8 cellular contexts compared by ENCODE assay signal in the genomic region with DNA sequence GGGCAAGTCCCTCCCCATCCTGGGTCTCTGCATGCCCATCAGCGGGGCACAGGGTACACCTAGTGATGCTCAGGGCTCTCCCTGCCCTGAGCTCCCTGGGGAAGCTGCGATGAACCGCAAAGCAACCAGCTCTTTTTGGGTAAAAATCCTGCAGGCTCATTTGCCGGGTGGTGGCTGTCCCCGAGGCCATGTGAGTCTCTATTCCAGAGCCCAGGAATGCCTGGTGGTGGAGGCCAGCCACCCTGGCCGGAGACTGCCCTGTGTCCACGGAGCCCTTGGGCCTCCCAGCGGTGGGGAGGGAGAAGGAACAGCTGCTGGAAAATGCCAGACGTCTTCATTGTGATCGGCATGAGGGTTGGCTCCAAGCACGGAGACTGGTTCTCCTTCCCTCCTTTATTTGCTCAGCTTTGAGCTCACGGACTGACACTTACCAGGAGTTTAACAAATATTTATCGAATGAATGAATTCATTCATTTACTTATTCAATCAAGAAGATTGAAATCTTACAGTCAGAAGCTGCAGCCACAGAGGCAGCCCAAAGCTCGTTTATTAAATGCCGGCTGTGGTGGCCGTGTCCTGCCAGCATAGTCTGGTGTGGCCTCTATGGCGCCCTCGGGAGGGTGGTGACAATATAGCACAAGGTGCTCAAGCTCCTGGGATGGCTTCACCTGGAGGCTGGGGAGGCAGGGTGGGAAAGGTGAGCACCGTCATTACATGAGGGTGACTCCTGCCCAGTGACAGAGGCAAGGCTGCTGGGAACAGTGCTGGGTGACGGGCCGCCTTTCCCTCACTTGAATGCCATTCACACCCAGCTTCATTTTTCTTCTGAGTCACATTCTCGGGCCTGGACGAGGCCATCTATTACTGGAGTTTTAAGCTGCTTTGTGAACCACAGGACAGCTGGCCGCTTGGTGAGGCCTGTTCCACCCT. TPM values are rescaled to one million over a fixed set of nuclear protein-coding genes. Genes with fewer than 3 reads are reported as not detected.
DNase-seq lines count a peak whose midpoint lies in the region; ATAC-seq and TF ChIP-seq lines count a peak whose summit lies in the region.

No MANE protein-coding gene starts in this region.

- H3K79me2 ChIP-seq in DOHH2 (ENCODE audit: control insufficient read depth, low read length) (no peaks in the 10 kb centered on the region), Loucy (ENCODE audit: insufficient read depth, low read length) (no peaks in the 10 kb centered on the region)

- no peak overlapping the region for H2AFZ ChIP-seq in Loucy (ENCODE audit: low read length)

- no peaks in the 10 kb centered on the region for H3K36me3 Mint-ChIP-seq in brain

- H3K4me3 ChIP-seq in DOHH2 (ENCODE audit: low read length) (no peak overlapping the region), Loucy (ENCODE audit: low read length, poor library complexity, severe bottlenecking) (no peak overlapping the region), liver (ENCODE audit: low read depth in 1 of 3, low read length in 3 of 3) (no peak overlapping the region)

- 34% methylated on average over 24 of the region's 24 CpGs for WGBS in liver

- DNase-seq in ecto neural progenitor cell (ENCODE audit: low spot score), result no peak
- no peak for DNase-seq in omental fat pad (ENCODE audit: low spot score)
- DNase-seq in NCI-H2107 treated with DMSO at 0.1 percent for 48 hours (lab: John Stamatoyannopoulos, UW; ENCODE audit: unreplicated experiment), result no peak
- no peak for DNase-seq in LoVo (ENCODE audit: low spot score)

- H3K4me1 ChIP-seq in DOHH2 (ENCODE audit: control insufficient read depth, low read length) (no peaks in the 10 kb centered on the region), Loucy (ENCODE audit: insufficient read depth, low read length, poor library complexity, severe bottlenecking) (no peaks in the 10 kb centered on the region), liver (ENCODE audit: control insufficient read depth in 4 of 4, insufficient read depth in 4 of 4, low read length in 3 of 4) (peaks cover 0 to 13% (median 2%) of the 10 kb centered on the region in 4 donors)

- H3K27ac Mint-ChIP-seq in brain, result peak overlapping the region in 3 of 5 experiments; percentile 54 to 81 (median 66)

- H3K4me2 ChIP-seq in DOHH2 (ENCODE audit: low read length), result no peak overlapping the region
- no peak overlapping the region for H3K4me2 ChIP-seq in Loucy (ENCODE audit: low read depth, low read length, poor library complexity, severe bottlenecking)

- no peak overlapping the region for H3K9ac ChIP-seq in Loucy (ENCODE audit: low read depth, low read length, poor library complexity, severe bottlenecking)
- peak overlapping the region in 1 of 2 donors; percentile 18 for H3K9ac ChIP-seq in liver (ENCODE audit: low read depth in 1 of 2, low read length in 2 of 2)

- peak; percentile 89 to 92 for TF ChIP-seq RAD21 in liver (IDR thresholded peaks at IDR 0.05)

- no peaks in the 10 kb centered on the region for H3F3A ChIP-seq in DOHH2 (ENCODE audit: control insufficient read depth, insufficient read depth)
- no peaks in the 10 kb centered on the region for H3F3A ChIP-seq in Loucy (ENCODE audit: low read depth)

- H3K27me3 Mint-ChIP-seq in brain, result peaks cover 4% of the 10 kb centered on the region

- TF ChIP-seq CTCF in DOHH2 (IDR thresholded peaks at IDR 0.05; ENCODE audit: low read depth, low read length, poor library complexity, severe bottlenecking), result peak; percentile 32
- TF ChIP-seq CTCF in Loucy (conservative IDR thresholded peaks at IDR 0.05; ENCODE audit: low read length), result peak; percentile 41
- peak; percentile 18 to 51 for TF ChIP-seq CTCF in brain (conservative IDR thresholded peaks at IDR 0.05)
- TF ChIP-seq CTCF in liver (IDR thresholded peaks at IDR 0.05; ENCODE audit: low read depth, low read length, missing input control), result peak; percentile 78
- no peak for TF ChIP-seq CTCF in omental fat pad (IDR thresholded peaks at IDR 0.05)

- peaks cover 0 to 8% (median 0%) of the 10 kb centered on the region in 5 experiments for H3K9me3 Mint-ChIP-seq in brain

- H3K36me3 ChIP-seq in DOHH2 (ENCODE audit: control insufficient read depth, low read length) (no peaks in the 10 kb centered on the region), Loucy (ENCODE audit: insufficient read depth, low read length) (no peaks in the 10 kb centered on the region), liver (ENCODE audit: control insufficient read depth in 4 of 4, insufficient read depth in 3 of 4, low read depth in 1 of 4, low read length in 3 of 4) (no peaks in the 10 kb centered on the region)

- no peak for ATAC-seq in omental fat pad (ENCODE audit: low FRiP score)

- H3K9me3 ChIP-seq in DOHH2 (ENCODE audit: control insufficient read depth, insufficient read depth, low read length) (no peaks in the 10 kb centered on the region), Loucy (ENCODE audit: insufficient read depth, low read depth, low read length) (no peaks in the 10 kb centered on the region), liver (ENCODE audit: control insufficient read depth in 4 of 4, low read length in 3 of 4) (no peaks in the 10 kb centered on the region)

- H3K4me3 Mint-ChIP-seq in brain, result no peak overlapping the region

- no peak overlapping the region for H3K27ac ChIP-seq in DOHH2 (ENCODE audit: low read depth, low read length)
- H3K27ac ChIP-seq in liver (ENCODE audit: low read depth in 1 of 2, low read length in 2 of 2), result peak overlapping the region; percentile 57 to 62

- H3K9me2 ChIP-seq in DOHH2 (replicated peaks; ENCODE audit: control insufficient read depth, low read length), result no peaks in the 10 kb centered on the region
- no peaks in the 10 kb centered on the region for H3K9me2 ChIP-seq in Loucy (replicated peaks; ENCODE audit: low read depth, low read length)

- no peaks in the 10 kb centered on the region for H3K27me3 ChIP-seq in DOHH2 (ENCODE audit: control insufficient read depth, low read length)
- H3K27me3 ChIP-seq in Loucy (ENCODE audit: insufficient read depth, low read length, poor library complexity, severe bottlenecking), result no peaks in the 10 kb centered on the region
- no peaks in the 10 kb centered on the region for H3K27me3 ChIP-seq in liver (ENCODE audit: control insufficient read depth in 4 of 4, insufficient read depth in 4 of 4, low read length in 3 of 4)

- H4K20me1 ChIP-seq in DOHH2 (ENCODE audit: control insufficient read depth, insufficient read depth, low read depth, low read length) (no peaks in the 10 kb centered on the region), Loucy (ENCODE audit: insufficient read depth, low read length, poor library complexity, severe bottlenecking) (no peaks in the 10 kb centered on the region)

- H3K4me1 Mint-ChIP-seq in brain, result peaks cover 24% of the 10 kb centered on the region

TF ChIP-seq in liver, 16 proteins besides CTCF, POLR2A, EP300 and RAD21 (continues in another document):
- TF ChIP-seq FOXA2 (IDR thresholded peaks at IDR 0.05) (peak; percentile 17), HNF4A (conservative IDR thresholded peaks at IDR 0.05) (peak; percentile 38 to 60), TAF1 (conservative IDR thresholded peaks at IDR 0.05) (no peak), FOXA1 (IDR thresholded peaks at IDR 0.05) (no peak), RXRA (IDR thresholded peaks at IDR 0.05) (peak; percentile 64 to 75), HNF4G (IDR thresholded peaks at IDR 0.05) (no peak), EGR1 (IDR thresholded peaks at IDR 0.05; ENCODE audit: low read depth in 2 of 2) (no peak), JUND (IDR thresholded peaks at IDR 0.05) (no peak), GABPA (IDR thresholded peaks at IDR 0.05 in 1 of 2, conservative IDR thresholded peaks at IDR 0.05 in 1 of 2) (no peak)
- TF ChIP-seq, protein P1, sequence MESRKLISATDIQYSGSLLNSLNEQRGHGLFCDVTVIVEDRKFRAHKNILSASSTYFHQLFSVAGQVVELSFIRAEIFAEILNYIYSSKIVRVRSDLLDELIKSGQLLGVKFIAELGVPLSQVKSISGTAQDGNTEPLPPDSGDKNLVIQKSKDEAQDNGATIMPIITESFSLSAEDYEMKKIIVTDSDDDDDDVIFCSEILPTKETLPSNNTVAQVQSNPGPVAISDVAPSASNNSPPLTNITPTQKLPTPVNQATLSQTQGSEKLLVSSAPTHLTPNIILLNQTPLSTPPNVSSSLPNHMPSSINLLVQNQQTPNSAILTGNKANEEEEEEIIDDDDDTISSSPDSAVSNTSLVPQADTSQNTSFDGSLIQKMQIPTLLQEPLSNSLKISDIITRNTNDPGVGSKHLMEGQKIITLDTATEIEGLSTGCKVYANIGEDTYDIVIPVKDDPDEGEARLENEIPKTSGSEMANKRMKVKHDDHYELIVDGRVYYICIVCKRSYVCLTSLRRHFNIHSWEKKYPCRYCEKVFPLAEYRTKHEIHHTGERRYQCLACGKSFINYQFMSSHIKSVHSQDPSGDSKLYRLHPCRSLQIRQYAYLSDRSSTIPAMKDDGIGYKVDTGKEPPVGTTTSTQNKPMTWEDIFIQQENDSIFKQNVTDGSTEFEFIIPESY (IDR thresholded peaks at IDR 0.05), result no peak
- TF ChIP-seq, protein P2, sequence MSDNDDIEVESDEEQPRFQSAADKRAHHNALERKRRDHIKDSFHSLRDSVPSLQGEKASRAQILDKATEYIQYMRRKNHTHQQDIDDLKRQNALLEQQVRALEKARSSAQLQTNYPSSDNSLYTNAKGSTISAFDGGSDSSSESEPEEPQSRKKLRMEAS (IDR thresholded peaks at IDR 0.05), result no peak
- TF ChIP-seq, protein P3, sequence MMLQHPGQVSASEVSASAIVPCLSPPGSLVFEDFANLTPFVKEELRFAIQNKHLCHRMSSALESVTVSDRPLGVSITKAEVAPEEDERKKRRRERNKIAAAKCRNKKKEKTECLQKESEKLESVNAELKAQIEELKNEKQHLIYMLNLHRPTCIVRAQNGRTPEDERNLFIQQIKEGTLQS (IDR thresholded peaks at IDR 0.05), result no peak

RNA-seq across cellular contexts. Expression of a gene that starts 31.1 kb away (rescaled TPM):
- polyA plus RNA-seq in brain (ENCODE audit: insufficient read depth, low read depth, low replicate concordance) (31.2 TPM), liver (under 1 TPM; 0.02 to 0.06 TPM)
- total RNA-seq in liver (under 1 TPM; under 0.01 to 0.09 TPM), omental fat pad (under 1 TPM in 1 of 4 donors, not detected in 3; 0.32 TPM)

Comparison
In these comparisons a context has a peak if more than half of its experiments do, and no peak if none do; other contexts are left out.
1. CTCF ChIP-seq: peak in DOHH2 (single experiment), Loucy (single experiment), brain (2 of 2) and liver (single experiment); none in omental fat pad (0 of 3).